Comparison of ENCODE assay signal across 8 cellular contexts in genomic region chr16:86554599-86554916, GRCh38. TPM values are rescaled to one million over a fixed set of nuclear protein-coding genes. Genes with fewer than 3 reads are reported as not detected.
DNase-seq lines count a peak whose midpoint lies in the region; ATAC-seq, FAIRE-seq and TF ChIP-seq lines count a peak whose summit lies in the region.

No MANE protein-coding gene starts in this region.

- H3K27ac ChIP-seq in GM12878 (ENCODE audit: control insufficient read depth, insufficient read depth) (peak overlapping the region; percentile 81), right lobe of liver (peak overlapping the region; percentile 73 to 84 (median 76)), upper lobe of left lung (peak overlapping the region; percentile 84 to 98 (median 92))

- peaks cover 18% of the 10 kb centered on the region for H3K4me1 Mint-ChIP-seq in activated T-cell treated with anti-CD3 and anti-CD28 coated beads, Interleukin-2, amount 50 U/mL, for 4 hours (ENCODE audit: low read depth)

- ATAC-seq in activated T-cell treated with anti-CD3 and anti-CD28 coated beads, Interleukin-2, amount 50 U/mL, for 4 hours: peak in 1 of 2 donors; percentile 4
- peak; percentile 9 for ATAC-seq in GM12878
- ATAC-seq in right lobe of liver: no peak
- ATAC-seq in upper lobe of left lung (ENCODE audit: low FRiP score in 2 of 2): no peak
- ATAC-seq in GM18511 (IDR thresholded peaks at IDR 0.05; ENCODE audit: unreplicated experiment): no peak

- H3K36me3 ChIP-seq in GM12878 (ENCODE audit: control insufficient read depth in 2 of 2, insufficient read depth in 2 of 2, low read length in 1 of 2) (peaks cover 0 to 8% of the 10 kb centered on the region in 2 experiments; a peak in 2 of 4 replicates), right lobe of liver (no peaks in the 10 kb centered on the region), upper lobe of left lung (peaks cover 0 to 27% (median 16%) of the 10 kb centered on the region in 4 donors)

- no peak for TF ChIP-seq RAD21 in GM12878 (IDR thresholded peaks at IDR 0.05; ENCODE audit: insufficient read depth, low read depth, low read length)

- SMC1A ChIA-PET in GM12878 (lab: Charles Lee; ENCODE audit: uncharacterized antibody, unreplicated experiment): interaction anchor here (0.6 to 0.8 kb wide), 2 partner anchors 10 to 674 kb away, joined by 3 read pairs; no protein-coding TSS in a partner anchor

- H3K4me1 ChIP-seq in GM12878 (ENCODE audit: control insufficient read depth, insufficient read depth, low read length) (no peaks in the 10 kb centered on the region; the same call in 1 of the 2 replicates), right lobe of liver (peaks cover 0 to 10% (median 4%) of the 10 kb centered on the region in 4 donors), upper lobe of left lung (peaks cover 5 to 21% (median 13%) of the 10 kb centered on the region in 4 donors)

- H3K4me3 ChIP-seq in GM12878 (peak overlapping the region; percentile 92), right lobe of liver (peak overlapping the region; percentile 77 to 95 (median 88)), upper lobe of left lung (peak overlapping the region; percentile 56 to 96 (median 78))

- under 1% methylated on average over 10 of the region's 10 CpGs for WGBS in GM12878 (ENCODE audit: insufficient coverage, insufficient replicate concordance, low lambda C conversion rate, missing lambda C conversion rate)
- WGBS in right lobe of liver (ENCODE audit: insufficient coverage, low coverage, low lambda C conversion rate, missing lambda C conversion rate): 5% methylated on average over 10 of the region's 10 CpGs
- 6 to 10% methylated on average over 9 to 10 of the region's 10 CpGs for WGBS in upper lobe of left lung, 2 donors

- DNase-seq in activated T-cell treated with anti-CD3 and anti-CD28 coated beads, Interleukin-2, amount 50 U/mL, for 4 hours: no peak
- DNase-seq in activated T-cell treated with anti-CD3 and anti-CD28 coated beads, Interleukin-2, amount 50 U/mL, for 1 hour: no peak
- DNase-seq in GM12878 (ENCODE audit: low read depth, low spot score) (no peak), right lobe of liver (no peak), upper lobe of left lung (no peak), SKM-1 (lab: John Stamatoyannopoulos, UW; ENCODE audit: unreplicated experiment) (no peak), cortex of kidney (lab: John Stamatoyannopoulos, UW) (no peak)

- BruUV-seq in GM12878 (replicated peaks; lab: Mats Ljungman, UMichigan): TSS peak; percentile 78

- H3K9me3 ChIP-seq in GM12878 (replicated peaks; ENCODE audit: control insufficient read depth, insufficient read depth, low read length): no peaks in the 10 kb centered on the region; the same call in 2 of the 3 replicates
- no peaks in the 10 kb centered on the region for H3K9me3 ChIP-seq in right lobe of liver
- no peaks in the 10 kb centered on the region for H3K9me3 ChIP-seq in upper lobe of left lung

- CTCF ChIA-PET in GM12878 (lab: Yijun Ruan, JAX): interaction anchor here (1.2 to 1.5 kb wide), 2 partner anchors 11 to 508 kb away, joined by 3 read pairs; no protein-coding TSS in a partner anchor

- H3K27me3 Mint-ChIP-seq in activated T-cell treated with anti-CD3 and anti-CD28 coated beads, Interleukin-2, amount 50 U/mL, for 4 hours (ENCODE audit: low read depth): peaks cover 8% of the 10 kb centered on the region

- peak overlapping the region; percentile 68 for H2AFZ ChIP-seq in GM12878 (ENCODE audit: control insufficient read depth, low read depth, low read length)

- H4K20me1 ChIP-seq in GM12878 (ENCODE audit: control insufficient read depth, insufficient read depth): no peaks in the 10 kb centered on the region

- POLR2A ChIA-PET in GM12878 (lab: Charles Lee): no interaction called here

- H3K27me3 ChIP-seq in GM12878 (replicated peaks in 1 of 2; ENCODE audit: control insufficient read depth in 2 of 2, insufficient read depth in 2 of 2, low read length in 1 of 2): no peaks in the 10 kb centered on the region
- no peaks in the 10 kb centered on the region for H3K27me3 ChIP-seq in right lobe of liver
- no peaks in the 10 kb centered on the region for H3K27me3 ChIP-seq in upper lobe of left lung

- intact Hi-C loops in GM12878 (cut with micrococcal nuclease; ENCODE audit: unreplicated experiment) (no loop called here), right lobe of liver (cut with DNase I) (no loop called here)

- FAIRE-seq in GM12878 (lab: Jason Lieb, UNC): no peak

- TF ChIP-seq CTCF in GM12878 (IDR thresholded peaks at IDR 0.05 in 2 of 3, conservative IDR thresholded peaks at IDR 0.05 in 1 of 3; ENCODE audit: control insufficient read depth in 2 of 3, extremely low read depth in 1 of 3, insufficient read depth in 1 of 3, low read depth in 3 of 3, low read length in 3 of 3): no peak
- TF ChIP-seq CTCF in right lobe of liver (IDR thresholded peaks at IDR 0.05): no peak
- TF ChIP-seq CTCF in upper lobe of left lung (IDR thresholded peaks at IDR 0.05): no peak

- H3K9ac ChIP-seq in GM12878 (ENCODE audit: control insufficient read depth, insufficient read depth, low read length): peak overlapping the region; percentile 93

- H3K79me2 ChIP-seq in GM12878 (ENCODE audit: control insufficient read depth, insufficient read depth, low read length): peaks cover 10% of the 10 kb centered on the region

- TF ChIP-seq EP300 in GM12878 (IDR thresholded peaks at IDR 0.05; ENCODE audit: borderline replicate concordance in 1 of 2, control insufficient read depth in 1 of 2, low read depth in 2 of 2, low read length in 2 of 2) (no peak), upper lobe of left lung (IDR thresholded peaks at IDR 0.05) (no peak)

- peak overlapping the region; percentile 70 for H3K4me2 ChIP-seq in GM12878 (ENCODE audit: control insufficient read depth, insufficient read depth)

- peaks cover 4% of the 10 kb centered on the region for H3K36me3 Mint-ChIP-seq in activated T-cell treated with anti-CD3 and anti-CD28 coated beads, Interleukin-2, amount 50 U/mL, for 4 hours (ENCODE audit: insufficient read depth)

- no peak for TF ChIP-seq POLR2A in GM12878 (IDR thresholded peaks at IDR 0.05; ENCODE audit: low read depth, low read length)
- TF ChIP-seq POLR2A in right lobe of liver (IDR thresholded peaks at IDR 0.05): no peak
- no peak for TF ChIP-seq POLR2A in upper lobe of left lung (IDR thresholded peaks at IDR 0.05)

- in situ Hi-C loops in GM12878 (cut with MboI): loop anchor here (10.0 kb wide), 1 partner anchor 840 kb away; the partner anchor contains the start of gene MAP1LC3B

- RAD21 ChIA-PET in GM12878 (lab: Charles Lee; ENCODE audit: unreplicated experiment): no interaction called here

- peak overlapping the region; percentile 94 for H3K4me3 Mint-ChIP-seq in activated T-cell treated with anti-CD3 and anti-CD28 coated beads, Interleukin-2, amount 50 U/mL, for 4 hours

- H3K9me3 Mint-ChIP-seq in activated T-cell treated with anti-CD3 and anti-CD28 coated beads, Interleukin-2, amount 50 U/mL, for 4 hours: no peaks in the 10 kb centered on the region

RNA-seq across cellular contexts. Expression of gene MTHFSD, which starts 0.5 kb away (rescaled TPM):
- total RNA-seq in activated T-cell treated with anti-CD3 and anti-CD28 coated beads, Interleukin-2, amount 50 U/mL, for 4 hours: 10 to 100 TPM; 18.9 to 21.2 (median 20.1) TPM
- total RNA-seq in GM12878 (2013; cell fraction: nucleolus; rRNA removed): 83.6 and 90.5 TPM in 2 replicates
- total RNA-seq in GM12878 (2014; rRNA removed): 15.2 and 19.7 TPM in 2 replicates
- total RNA-seq in GM12878 (2014; rRNA removed; fragmentation: Illumina TruSeq; extraction: Trizol): 13.5 and 14.5 TPM in 2 replicates
- 19.0 TPM in 2 replicates for total RNA-seq in GM12878 (2021)
- polyA plus RNA-seq in GM12878 (2011; ENCODE audit: low read depth): 5.2 TPM
- 21.7 and 24.5 TPM in 2 replicates for polyA plus RNA-seq in GM12878 (2011; rRNA removed)
- polyA plus RNA-seq in GM12878 (2011; cell fraction: cytosol; rRNA removed): 16.6 and 19.3 TPM in 2 replicates
- polyA plus RNA-seq in GM12878 (2011; cell fraction: nucleus; rRNA removed): 109 and 129 TPM in 2 replicates
- polyA plus RNA-seq in GM12878 (2012): 13.2 and 16.9 TPM in 2 replicates
- 15.0 and 15.7 TPM in 2 replicates for polyA plus RNA-seq in GM12878 (2014; fragmentation: Illumina TruSeq; extraction: Trizol)
- 1 to 10 TPM; 2.2 to 3.3 TPM for polyA plus RNA-seq in GM12878 (2014; fragmentation: Nextera tagmentation; extraction: Ambion mirVana)
- 17.7 and 17.8 TPM in 2 replicates for polyA plus RNA-seq in GM12878 (2014; rRNA removed)
- polyA plus RNA-seq in GM12878 (2016; fragmentation: Nextera tagmentation; extraction: Ambion mirVana): 10 to 100 TPM; 18.6 to 20.2 TPM
- 21.4 and 24.6 TPM in 2 replicates for polyA minus RNA-seq in GM12878 (2011; rRNA and poly(A)+ RNA removed)
- 6.3 and 7.1 TPM in 2 replicates for polyA minus RNA-seq in GM12878 (2011; cell fraction: cytosol; rRNA and poly(A)+ RNA removed)
- 48.8 and 64.1 TPM in 2 replicates for polyA minus RNA-seq in GM12878 (2011; cell fraction: nucleus; rRNA and poly(A)+ RNA removed)
- 10 to 100 TPM in 2 of 6 experiments, 1 to 10 TPM in 4; 5.9 to 11.6 (median 9.0) TPM for total RNA-seq in right lobe of liver
- total RNA-seq in upper lobe of left lung: 10 to 100 TPM; 13.8 to 39.8 (median 22.0) TPM

RNA-seq across cellular contexts. Expression of gene FOXC2, which starts 12.1 kb away (rescaled TPM):
- not detected for total RNA-seq in activated T-cell treated with anti-CD3 and anti-CD28 coated beads, Interleukin-2, amount 50 U/mL, for 4 hours
- total RNA-seq in GM12878 (2013; cell fraction: nucleolus; rRNA removed): not detected in 2 replicates
- total RNA-seq in GM12878 (2014; rRNA removed): not detected in 2 replicates
- not detected in 2 replicates for total RNA-seq in GM12878 (2014; rRNA removed; fragmentation: Illumina TruSeq; extraction: Trizol)
- total RNA-seq in GM12878 (2021): not detected in 2 replicates
- polyA plus RNA-seq in GM12878 (2011; ENCODE audit: low read depth): not detected
- not detected in 2 replicates for polyA plus RNA-seq in GM12878 (2011; rRNA removed)
- polyA plus RNA-seq in GM12878 (2011; cell fraction: cytosol; rRNA removed): 0.01 TPM in 1 of 2 replicates, not detected in the other
- not detected in 2 replicates for polyA plus RNA-seq in GM12878 (2011; cell fraction: nucleus; rRNA removed)
- polyA plus RNA-seq in GM12878 (2012): 0.04 TPM in 1 of 2 replicates, not detected in the other
- polyA plus RNA-seq in GM12878 (2014; fragmentation: Illumina TruSeq; extraction: Trizol): not detected in 2 replicates
- polyA plus RNA-seq in GM12878 (2014; fragmentation: Nextera tagmentation; extraction: Ambion mirVana): not detected
- polyA plus RNA-seq in GM12878 (2014; rRNA removed): 0.03 TPM in 1 of 2 replicates, not detected in the other
- not detected for polyA plus RNA-seq in GM12878 (2016; fragmentation: Nextera tagmentation; extraction: Ambion mirVana)
- not detected in 2 replicates for polyA minus RNA-seq in GM12878 (2011; rRNA and poly(A)+ RNA removed)
- polyA minus RNA-seq in GM12878 (2011; cell fraction: cytosol; rRNA and poly(A)+ RNA removed): not detected in 2 replicates
- not detected in 2 replicates for polyA minus RNA-seq in GM12878 (2011; cell fraction: nucleus; rRNA and poly(A)+ RNA removed)
- total RNA-seq in right lobe of liver: under 1 TPM in 1 of 6 experiments, not detected in 5; 0.20 TPM
- 1 to 10 TPM in 1 of 6 donors, under 1 TPM in 3, not detected in 2; 0.39 to 1.9 (median 0.56) TPM for total RNA-seq in upper lobe of left lung

RNA-seq across cellular contexts. Expression of gene FOXL1, which starts 23.8 kb away (rescaled TPM):
- total RNA-seq in activated T-cell treated with anti-CD3 and anti-CD28 coated beads, Interleukin-2, amount 50 U/mL, for 4 hours: not detected
- not detected in 2 replicates for total RNA-seq in GM12878 (2013; cell fraction: nucleolus; rRNA removed)
- total RNA-seq in GM12878 (2014; rRNA removed) (not detected in 2 replicates), GM12878 (2014; rRNA removed; fragmentation: Illumina TruSeq; extraction: Trizol) (not detected in 2 replicates), GM12878 (2021) (not detected in 2 replicates), right lobe of liver (under 1 TPM in 4 of 6 experiments, not detected in 2; 0.15 to 0.74 (median 0.46) TPM), upper lobe of left lung (1 to 10 TPM in 2 of 6 donors, under 1 TPM in 3, not detected in 1; 0.22 to 2.2 (median 0.49) TPM)
- not detected for polyA plus RNA-seq in GM12878 (2011; ENCODE audit: low read depth)
- polyA plus RNA-seq in GM12878 (2011; rRNA removed) (0.03 and 0.05 TPM in 2 replicates), GM12878 (2014; fragmentation: Illumina TruSeq; extraction: Trizol) (not detected in 2 replicates), GM12878 (2014; fragmentation: Nextera tagmentation; extraction: Ambion mirVana) (not detected), GM12878 (2014; rRNA removed) (not detected in 2 replicates), GM12878 (2016; fragmentation: Nextera tagmentation; extraction: Ambion mirVana) (not detected)
- polyA plus RNA-seq in GM12878 (2011; cell fraction: cytosol; rRNA removed): 0.01 and 0.03 TPM in 2 replicates
- 0.09 and 0.10 TPM in 2 replicates for polyA plus RNA-seq in GM12878 (2011; cell fraction: nucleus; rRNA removed)
- not detected in 2 replicates for polyA plus RNA-seq in GM12878 (2012)
- 0.07 TPM in 1 of 2 replicates, not detected in the other for polyA minus RNA-seq in GM12878 (2011; rRNA and poly(A)+ RNA removed)
- polyA minus RNA-seq in GM12878 (2011; cell fraction: cytosol; rRNA and poly(A)+ RNA removed): 0.40 TPM in 1 of 2 replicates, not detected in the other
- not detected in 2 replicates for polyA minus RNA-seq in GM12878 (2011; cell fraction: nucleus; rRNA and poly(A)+ RNA removed)

RNA-seq across cellular contexts. Expression of gene FOXF1, which starts 44.2 kb away (rescaled TPM):
- under 1 TPM; 0.05 to 0.08 (median 0.08) TPM for total RNA-seq in activated T-cell treated with anti-CD3 and anti-CD28 coated beads, Interleukin-2, amount 50 U/mL, for 4 hours
- total RNA-seq in GM12878 (2013; cell fraction: nucleolus; rRNA removed): not detected in 2 replicates
- total RNA-seq in GM12878 (2014; rRNA removed) (not detected in 2 replicates), GM12878 (2014; rRNA removed; fragmentation: Illumina TruSeq; extraction: Trizol) (not detected in 2 replicates), GM12878 (2021) (not detected in 2 replicates), right lobe of liver (1 to 10 TPM in 5 of 6 experiments, under 1 TPM in 1; 0.58 to 1.6 (median 1.2) TPM), upper lobe of left lung (10 to 100 TPM in 5 of 6 donors, 1 to 10 TPM in 1; 6.3 to 73.6 (median 24.5) TPM)
- polyA plus RNA-seq in GM12878 (2011; ENCODE audit: low read depth): not detected
- polyA plus RNA-seq in GM12878 (2011; rRNA removed) (0.01 TPM in 1 of 2 replicates, not detected in the other), GM12878 (2014; fragmentation: Illumina TruSeq; extraction: Trizol) (not detected in 2 replicates), GM12878 (2014; fragmentation: Nextera tagmentation; extraction: Ambion mirVana) (not detected), GM12878 (2014; rRNA removed) (not detected in 2 replicates), GM12878 (2016; fragmentation: Nextera tagmentation; extraction: Ambion mirVana) (not detected)
- polyA plus RNA-seq in GM12878 (2011; cell fraction: cytosol; rRNA removed): 0.01 and 0.02 TPM in 2 replicates
- 0.06 and 0.10 TPM in 2 replicates for polyA plus RNA-seq in GM12878 (2011; cell fraction: nucleus; rRNA removed)
- not detected in 2 replicates for polyA plus RNA-seq in GM12878 (2012)
- polyA minus RNA-seq in GM12878 (2011; rRNA and poly(A)+ RNA removed): not detected in 2 replicates
- polyA minus RNA-seq in GM12878 (2011; cell fraction: cytosol; rRNA and poly(A)+ RNA removed): not detected in 2 replicates
- polyA minus RNA-seq in GM12878 (2011; cell fraction: nucleus; rRNA and poly(A)+ RNA removed): 0.10 TPM in 1 of 2 replicates, not detected in the other
